Comparison of ENCODE assay signal across 1 cellular context in genomic region chr20:59013959-59014608, GRCh38.
TF ChIP-seq lines count a peak whose summit lies in the region.

No MANE protein-coding gene starts in this region.

TF ChIP-seq in GM23338, 12 proteins besides CTCF, POLR2A, EP300 and RAD21 (continued from another document):
- no peak for TF ChIP-seq STAT1 (IDR thresholded peaks at IDR 0.05; ENCODE audit: unreplicated experiment)
- no peak for TF ChIP-seq NANOG (IDR thresholded peaks at IDR 0.05; ENCODE audit: borderline replicate concordance)
